In the genomic region with DNA sequence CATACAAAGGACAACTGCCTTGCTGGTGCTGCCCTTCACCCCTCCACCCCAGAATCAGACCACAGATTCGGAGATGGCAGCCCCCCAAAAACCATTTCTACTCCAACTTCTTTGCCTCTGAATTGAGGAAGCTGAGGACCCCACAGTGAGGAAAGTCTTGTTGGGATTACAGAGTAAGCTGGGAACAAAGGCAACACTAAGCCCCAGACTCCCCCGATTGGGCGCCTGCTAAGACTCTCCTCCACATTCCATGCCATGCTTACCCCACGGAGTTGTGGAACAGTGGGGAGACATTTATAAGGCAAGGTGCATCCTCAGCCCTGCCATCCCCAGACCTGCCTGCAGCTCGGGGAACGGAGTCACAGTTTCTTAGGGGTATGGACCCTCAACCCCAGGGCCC, we compare ENCODE assay signal across 10 cellular contexts. TPM values are rescaled to one million over a fixed set of nuclear protein-coding genes. Genes with fewer than 3 reads are reported as not detected.
DNase-seq lines count a peak whose midpoint lies in the region; ATAC-seq and TF ChIP-seq lines count a peak whose summit lies in the region.
"Had no signal": no experiment of that assay in that cellular context is flagged by ENCODE, and none has a peak within 500 bp of the region (broad histone marks: within the 10 kb centered on the region; RNA-seq: fewer than 3 reads in every experiment).

No MANE protein-coding gene starts in this region.

- no peak overlapping the region for H2BK5ac ChIP-seq in mesendoderm (ENCODE audit: low read length)

- H3K4me1 Mint-ChIP-seq in MCF 10A (ENCODE audit: insufficient read depth, unreplicated experiment): peaks cover 37% of the 10 kb centered on the region

- peaks cover 17% of the 10 kb centered on the region for H3K79me1 ChIP-seq in mesendoderm (ENCODE audit: low read length)

- no peak overlapping the region for H2BK120ac ChIP-seq in mesendoderm (ENCODE audit: low read depth, low read length)

- no CpG with 5 or more reads among the region's 6 CpGs for WGBS in mesendoderm (ENCODE audit: extremely low coverage, insufficient coverage, low lambda C conversion rate)

- H2BK15ac ChIP-seq in mesendoderm (replicated peaks; ENCODE audit: low read depth): no peak overlapping the region

- TF ChIP-seq CTCF in A673 (conservative IDR thresholded peaks at IDR 0.05; ENCODE audit: low read depth, low read length) (no peak), MCF 10A (IDR thresholded peaks at IDR 0.05; ENCODE audit: unreplicated experiment) (no peak)

- H4K5ac ChIP-seq in mesendoderm (ENCODE audit: low read length): no peak overlapping the region

- peaks cover 17% of the 10 kb centered on the region for H3K36me3 Mint-ChIP-seq in MCF 10A (ENCODE audit: insufficient read depth, unreplicated experiment)

- H3K4me2 ChIP-seq in mesendoderm (ENCODE audit: low read length): no peak overlapping the region

- no peak overlapping the region for H2AK5ac ChIP-seq in mesendoderm (ENCODE audit: low read length)

- POLR2A ChIA-PET in A673 (lab: Charles Lee; ENCODE audit: low non-redundant PET) (no interaction called here), MCF 10A (lab: Yijun Ruan, JAX) (interaction anchor here (0.6 to 2.7 kb wide), 4 partner anchors 18 to 340 kb away, joined by 3 to 10 read pairs (median 4); no protein-coding TSS in a partner anchor)

- CTCF ChIA-PET in A673 (lab: Charles Lee): interaction anchor here (0.6 kb wide), 1 partner anchor 220 kb away, joined by 3 read pairs; no protein-coding TSS in a partner anchor
- CTCF ChIA-PET in MCF 10A (lab: Yijun Ruan, JAX): interaction anchor here (0.6 to 1.3 kb wide), 7 partner anchors 8 to 861 kb away, joined by 3 to 5 read pairs (median 4); no protein-coding TSS in a partner anchor

- ATAC-seq in HG02852 (IDR thresholded peaks at IDR 0.05; ENCODE audit: unreplicated experiment) (no peak), HG03520 (IDR thresholded peaks at IDR 0.05; ENCODE audit: unreplicated experiment) (no peak)

- BruUV-seq in A673 (replicated peaks; lab: Mats Ljungman, UMichigan) (no TSS peak), MCF 10A (replicated peaks; lab: Mats Ljungman, UMichigan) (no TSS peak)

- H3K9ac ChIP-seq in HUES6 (ENCODE audit: low read length) (no peak overlapping the region), mucosa of stomach (ENCODE audit: low read length) (peak overlapping the region; percentile 77), mesendoderm (ENCODE audit: low read length) (no peak overlapping the region)

- H3K4me1 ChIP-seq in A673 (ENCODE audit: insufficient read depth, low read length, poor library complexity, severe bottlenecking) (peaks cover 62% of the 10 kb centered on the region), HUES6 (ENCODE audit: control insufficient read depth, insufficient read depth, low read length) (peaks cover 50% of the 10 kb centered on the region), mucosa of stomach (ENCODE audit: control insufficient read depth, insufficient read depth, low read length) (peaks cover 51% of the 10 kb centered on the region), mesendoderm (ENCODE audit: control insufficient read depth, low read depth, low read length) (peaks cover 11% of the 10 kb centered on the region)

- H3K23ac ChIP-seq in mesendoderm (ENCODE audit: low read length): no peak overlapping the region

- no peak overlapping the region for H3K4ac ChIP-seq in mesendoderm (ENCODE audit: low read depth, low read length)

- H4K8ac ChIP-seq in mesendoderm (ENCODE audit: low read depth, low read length): no peak overlapping the region

- intact Hi-C loops in A673 (cut with micrococcal nuclease; ENCODE audit: unreplicated experiment) (no loop called here), MCF 10A (cut with micrococcal nuclease) (no loop called here)

- H3K9me3 Mint-ChIP-seq in MCF 10A (ENCODE audit: unreplicated experiment): no peaks in the 10 kb centered on the region

- H3K4me3 Mint-ChIP-seq in MCF 10A (ENCODE audit: unreplicated experiment): peak overlapping the region; percentile 83

- no peak overlapping the region for H3K56ac ChIP-seq in mesendoderm (ENCODE audit: low read length)

- H3K36me3 ChIP-seq in A673 (ENCODE audit: insufficient read depth, low read length, poor library complexity, severe bottlenecking): peaks cover 13% of the 10 kb centered on the region
- peaks cover 9% of the 10 kb centered on the region for H3K36me3 ChIP-seq in HUES6 (ENCODE audit: control insufficient read depth, insufficient read depth, low read length)
- no peaks in the 10 kb centered on the region for H3K36me3 ChIP-seq in mucosa of stomach (ENCODE audit: control insufficient read depth, insufficient read depth, low read length)
- no peaks in the 10 kb centered on the region for H3K36me3 ChIP-seq in mesendoderm (ENCODE audit: control insufficient read depth, insufficient read depth, low read length)

- H3K9me3 ChIP-seq in A673 (ENCODE audit: low read depth, low read length, poor library complexity, severe bottlenecking) (no peaks in the 10 kb centered on the region), HUES6 (ENCODE audit: control insufficient read depth, insufficient read depth, low read depth, low read length) (0 out of 2 replicates have a peak, but pooled peaks cover 5% of the 10 kb centered on the region), mucosa of stomach (ENCODE audit: control insufficient read depth, low read length) (no peaks in the 10 kb centered on the region)

- no peaks in the 10 kb centered on the region for H3K27me3 Mint-ChIP-seq in MCF 10A (ENCODE audit: insufficient read depth, unreplicated experiment)

- H3K4me3 ChIP-seq in A673 (ENCODE audit: low read depth, low read length, poor library complexity, severe bottlenecking) (peak overlapping the region; percentile 97), HUES6 (ENCODE audit: low read depth, low read length) (peak overlapping the region; percentile 94; the same call in 1 of the 2 replicates), mucosa of stomach (ENCODE audit: low read length) (no peak overlapping the region), mesendoderm (ENCODE audit: low read length) (no peak overlapping the region)

- H3K27me3 ChIP-seq in A673 (replicated peaks; ENCODE audit: insufficient read depth, low read depth, low read length, poor library complexity) (no peaks in the 10 kb centered on the region), HUES6 (ENCODE audit: control insufficient read depth, insufficient read depth, low read length) (peaks cover 7% of the 10 kb centered on the region; the same call in 1 of the 2 replicates), mucosa of stomach (ENCODE audit: control insufficient read depth, insufficient read depth, low read length) (no peaks in the 10 kb centered on the region), mesendoderm (ENCODE audit: insufficient read depth, low read length, poor library complexity) (no peaks in the 10 kb centered on the region)

- H3K79me2 ChIP-seq in mesendoderm (ENCODE audit: control insufficient read depth, insufficient read depth, low read length): peaks cover 19% of the 10 kb centered on the region

- DNase-seq in A673 (ENCODE audit: low spot score): no peak
- DNase-seq in MCF 10A (ENCODE audit: unreplicated experiment): no peak
- DNase-seq in Kasumi-1 (lab: John Stamatoyannopoulos, UW): no peak
- no peak for DNase-seq in mesendoderm
- DNase-seq: kidney, NCI-H526 had no signal

- H3K27ac ChIP-seq in A673 (ENCODE audit: low read depth, low read length, poor library complexity, severe bottlenecking) (peak overlapping the region; percentile 83), HUES6 (ENCODE audit: low read depth, low read length) (no peak overlapping the region), mesendoderm (ENCODE audit: low read depth, low read length) (no peak overlapping the region)

- H3K27ac Mint-ChIP-seq in MCF 10A (ENCODE audit: low read depth, unreplicated experiment): peak overlapping the region; percentile 82

- no peak overlapping the region for H3K18ac ChIP-seq in mesendoderm (ENCODE audit: low read length)

RNA-seq across cellular contexts. Expression of a gene that starts 1.9 kb away (rescaled TPM):
- total RNA-seq in A673 (2021) (120 and 125 TPM in 2 replicates), MCF 10A (2022) (49.0 and 52.6 TPM in 2 replicates)
- 34.9 TPM for polyA plus RNA-seq in mesendoderm (2013, experiment 1 of 2)
- 38.2 TPM for polyA plus RNA-seq in mesendoderm (2013, experiment 2 of 2)

RNA-seq across cellular contexts. Expression of a gene that starts 5.3 kb away (rescaled TPM):
- total RNA-seq in A673 (2021) (81.5 and 98.7 TPM in 2 replicates), MCF 10A (2022) (14.4 and 17.9 TPM in 2 replicates)
- polyA plus RNA-seq in mesendoderm (2013, experiment 1 of 2): 6.2 TPM
- polyA plus RNA-seq in mesendoderm (2013, experiment 2 of 2): 6.2 TPM

RNA-seq across cellular contexts. Expression of a gene that starts 19.1 kb away (rescaled TPM):
- total RNA-seq in A673 (2021) (34.6 and 41.4 TPM in 2 replicates), MCF 10A (2022) (29.6 and 34.5 TPM in 2 replicates)
- 7.2 TPM for polyA plus RNA-seq in mesendoderm (2013, experiment 1 of 2)
- polyA plus RNA-seq in mesendoderm (2013, experiment 2 of 2): 7.6 TPM

RNA-seq across cellular contexts. Expression of a gene that starts 20.8 kb away (rescaled TPM):
- total RNA-seq in A673 (2021): 5.4 and 8.0 TPM in 2 replicates
- 2.8 and 4.9 TPM in 2 replicates for total RNA-seq in MCF 10A (2022)
- polyA plus RNA-seq in mesendoderm (2013, experiment 1 of 2): 0.29 TPM
- polyA plus RNA-seq in mesendoderm (2013, experiment 2 of 2): 0.29 TPM

RNA-seq across cellular contexts. Expression of a gene that starts 35.1 kb away (rescaled TPM):
- 19.7 and 28.9 TPM in 2 replicates for total RNA-seq in A673 (2021)
- total RNA-seq in MCF 10A (2022): 1.4 and 1.6 TPM in 2 replicates
- 0.62 TPM for polyA plus RNA-seq in mesendoderm (2013, experiment 1 of 2)
- polyA plus RNA-seq in mesendoderm (2013, experiment 2 of 2): 0.60 TPM

Comparison
In these comparisons a context has a peak if more than half of its experiments do, and no peak if none do; other contexts are left out.
1. H3K4me3 ChIP-seq: peak in A673 (single experiment) and HUES6 (single experiment); none in mucosa of stomach (single experiment) and mesendoderm (single experiment).